1 cellular context compared by ENCODE assay signal in the genomic region with DNA sequence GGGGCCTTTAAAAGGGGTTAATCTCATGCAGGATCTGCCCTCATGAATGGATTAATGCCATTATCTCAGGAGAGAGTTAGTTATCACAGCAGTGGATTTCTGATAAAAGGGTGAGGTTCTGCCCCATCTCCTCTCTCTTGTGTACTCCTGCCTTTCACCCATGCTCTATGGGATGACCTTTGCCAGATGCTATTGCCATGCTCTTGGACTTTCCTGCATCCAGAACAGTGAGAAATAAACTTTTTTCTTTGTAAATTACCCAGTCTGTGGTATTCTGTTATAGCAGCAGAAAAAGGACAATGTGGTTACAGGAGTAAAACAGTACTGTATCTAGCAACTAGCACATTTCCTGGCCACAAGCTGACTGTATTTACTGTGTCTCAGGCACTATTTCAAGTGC.
TF ChIP-seq lines count a peak whose summit lies in the region.

No MANE protein-coding gene starts in this region.

TF ChIP-seq in IMR-90, 13 proteins besides CTCF, POLR2A, EP300 and RAD21 (continued from another document):
- TF ChIP-seq RCOR1 (IDR thresholded peaks at IDR 0.05; ENCODE audit: insufficient replicate concordance, low read length) (no peak), FOS (IDR thresholded peaks at IDR 0.05; ENCODE audit: low read depth, low read length) (no peak), CHD1 (IDR thresholded peaks at IDR 0.05; ENCODE audit: low read depth, low read length) (no peak), MAZ (IDR thresholded peaks at IDR 0.05; ENCODE audit: borderline replicate concordance, low read depth, low read length) (no peak)
- TF ChIP-seq, protein P1, sequence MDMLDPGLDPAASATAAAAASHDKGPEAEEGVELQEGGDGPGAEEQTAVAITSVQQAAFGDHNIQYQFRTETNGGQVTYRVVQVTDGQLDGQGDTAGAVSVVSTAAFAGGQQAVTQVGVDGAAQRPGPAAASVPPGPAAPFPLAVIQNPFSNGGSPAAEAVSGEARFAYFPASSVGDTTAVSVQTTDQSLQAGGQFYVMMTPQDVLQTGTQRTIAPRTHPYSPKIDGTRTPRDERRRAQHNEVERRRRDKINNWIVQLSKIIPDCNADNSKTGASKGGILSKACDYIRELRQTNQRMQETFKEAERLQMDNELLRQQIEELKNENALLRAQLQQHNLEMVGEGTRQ (IDR thresholded peaks at IDR 0.05; ENCODE audit: low read depth, low read length): no peak
